ENCODE assay signal across 3 cellular contexts in genomic region chr4:111282035-111282434, GRCh38.
"Had no signal": no experiment of that assay in that cellular context is flagged by ENCODE, and none has a peak within 500 bp of the region (broad histone marks: within the 10 kb centered on the region; RNA-seq: fewer than 3 reads in every experiment).

No MANE protein-coding gene starts in this region.

- H3K27ac ChIP-seq: HL-60 had no signal

- H3K4me3 ChIP-seq: K562 had no signal

- DNase-seq: IMR-90 had no signal
